Comparison of ENCODE assay signal across 9 cellular contexts in the genomic region with DNA sequence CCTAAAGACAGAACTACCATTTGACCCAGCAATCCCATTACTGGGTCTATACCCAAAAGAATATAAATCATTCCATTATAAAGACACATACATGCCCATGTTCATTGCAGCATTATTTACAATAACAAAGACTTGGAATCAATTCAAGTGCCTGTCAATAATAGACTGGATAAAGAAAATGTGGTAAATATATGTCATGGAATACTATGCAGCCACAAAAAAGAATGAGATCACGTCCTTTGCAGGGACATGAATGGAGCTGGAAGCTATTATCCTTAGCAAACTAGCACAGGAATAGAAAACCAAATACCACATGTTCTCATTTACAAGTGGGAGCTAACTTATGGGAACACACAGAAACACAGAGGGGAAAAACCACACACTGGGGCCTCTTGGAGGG. TPM values are rescaled to one million over a fixed set of nuclear protein-coding genes. Genes with fewer than 3 reads are reported as not detected.
"Had no signal": no experiment of that assay in that cellular context is flagged by ENCODE, and none has a peak within 500 bp of the region (broad histone marks: within the 10 kb centered on the region; RNA-seq: fewer than 3 reads in every experiment).

No MANE protein-coding gene starts in this region.

- H3K27ac ChIP-seq: HL-60 had no signal

- FAIRE-seq: HepG2, HTR-8/SVneo had no signal

- DNase-seq: IMR-90, KBM-7, KG1 had no signal

- ATAC-seq: HepG2 had no signal

RNA-seq across cellular contexts. Expression of a gene that starts 8.7 kb away (rescaled TPM):
- total RNA-seq: HepG2, HT-29, HT1080, IMR-90 had no signal
- polyA plus RNA-seq: HepG2, IgD-negative memory B cell, IMR-90 had no signal

RNA-seq across cellular contexts. Expression of a gene that starts 28.8 kb away (rescaled TPM):
- total RNA-seq: HepG2, HT-29, HT1080, IMR-90 had no signal
- polyA plus RNA-seq: HepG2, IgD-negative memory B cell, IMR-90 had no signal

RNA-seq across cellular contexts. Expression of a gene that starts 41.0 kb away (rescaled TPM):
- total RNA-seq: HepG2, HT-29, HT1080, IMR-90 had no signal
- polyA plus RNA-seq: HepG2, IgD-negative memory B cell, IMR-90 had no signal

RNA-seq across cellular contexts. Expression of a gene that starts 55.8 kb away (rescaled TPM):
- total RNA-seq: HepG2, HT-29, HT1080, IMR-90 had no signal
- polyA plus RNA-seq: HepG2, IgD-negative memory B cell, IMR-90 had no signal

RNA-seq across cellular contexts. Expression of a gene that starts 59.3 kb away (rescaled TPM):
- total RNA-seq: HepG2, HT-29, HT1080, IMR-90 had no signal
- polyA plus RNA-seq: HepG2, IgD-negative memory B cell, IMR-90 had no signal
